ENCODE assay signal across 8 cellular contexts in the genomic region with DNA sequence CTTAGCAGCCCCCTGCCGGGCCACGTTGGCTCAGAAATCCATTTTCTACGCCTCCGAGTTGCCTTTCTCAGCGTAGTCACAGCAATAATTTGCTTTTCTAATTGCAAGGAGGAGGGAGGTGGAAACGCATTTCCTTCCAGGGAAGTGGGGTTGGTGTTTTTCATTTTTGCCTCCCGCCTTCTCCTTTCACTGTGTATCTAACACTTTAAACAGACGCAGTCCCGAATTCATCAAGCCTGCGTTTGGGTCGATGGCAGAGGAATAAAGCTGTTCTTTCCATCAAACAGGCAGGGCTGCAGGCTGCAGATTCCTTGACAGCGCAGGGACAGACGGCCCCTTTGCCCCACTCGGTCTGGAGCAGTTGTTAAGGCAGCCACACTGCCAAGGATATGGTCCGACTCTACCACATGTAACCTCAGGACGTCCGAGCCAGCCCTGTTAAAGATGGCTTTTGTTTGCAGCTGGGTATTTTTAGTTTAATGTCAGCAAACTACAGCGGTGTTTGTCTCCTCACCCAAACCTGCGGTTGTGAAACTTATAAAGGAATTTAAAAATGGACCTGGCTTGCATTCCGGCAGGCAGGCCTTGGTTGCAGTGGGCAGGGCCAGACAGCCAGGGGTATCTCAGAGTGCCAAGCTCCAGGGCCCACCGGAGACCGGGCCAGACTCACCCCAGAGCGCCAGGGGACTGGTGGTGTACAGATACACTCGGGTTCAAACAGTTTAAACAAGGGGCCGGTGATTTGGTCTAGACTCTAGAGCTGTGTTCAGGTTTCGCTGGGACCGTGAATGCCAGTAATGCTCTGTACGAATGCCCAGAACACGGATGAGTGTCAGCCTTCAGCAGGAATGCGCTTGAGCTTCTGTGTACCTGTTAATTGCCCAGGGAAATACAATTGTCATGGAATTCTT. TPM values are rescaled to one million over a fixed set of nuclear protein-coding genes. Genes with fewer than 3 reads are reported as not detected.
A peak's percentile ranks its signal among the peaks of the same experiment; 100 is the strongest.
DNase-seq lines count a peak whose midpoint lies in the region; ATAC-seq, FAIRE-seq and TF ChIP-seq lines count a peak whose summit lies in the region.

No MANE protein-coding gene starts in this region.

- H3K27ac ChIP-seq in SJCRH30 = peak overlapping the region; percentile 67

- FAIRE-seq in urothelium cell line (lab: Jason Lieb, UNC) = no peak

- ATAC-seq in HG03439 (IDR thresholded peaks at IDR 0.05; ENCODE audit: unreplicated experiment) = no peak

- peaks cover 9% of the 10 kb centered on the region for H3K4me1 ChIP-seq in SJCRH30

- H3K27me3 ChIP-seq in SJCRH30 = no peaks in the 10 kb centered on the region

- H3K36me3 ChIP-seq in SJCRH30 = 0 out of 2 replicates have a peak, but pooled peaks cover 3% of the 10 kb centered on the region

- no peak for TF ChIP-seq CTCF in mesothelial cell of epicardium (IDR thresholded peaks at IDR 0.05; ENCODE audit: unreplicated experiment)

- H3K4me3 ChIP-seq in SJCRH30 = peak overlapping the region; percentile 91

- H3K4me3 Mint-ChIP-seq in mesothelial cell of epicardium = peak overlapping the region; percentile 95

- H3K4me1 Mint-ChIP-seq in mesothelial cell of epicardium = peaks cover 18% of the 10 kb centered on the region

- peak; percentile 10 to 13 for DNase-seq in activated CD4-positive, alpha-beta T cell treated with anti-CD3 and anti-CD28 coated beads for 4 hours
- DNase-seq in activated CD4-positive, alpha-beta T cell treated with anti-CD3 and anti-CD28 coated beads for 1 hour = no peak
- DNase-seq in SJCRH30 = peak; percentile 45 to 57
- peak; percentile 52 for DNase-seq in dermis blood vessel endothelial cell
- DNase-seq in mesothelial cell of epicardium (ENCODE audit: low spot score in 2 of 2, unreplicated experiment in 2 of 2) = no peak
- DNase-seq in urothelium cell line (ENCODE audit: low spot score) = peak; percentile 21
- no peak for DNase-seq in ecto neural progenitor cell (ENCODE audit: low spot score)

- H3K36me3 Mint-ChIP-seq in mesothelial cell of epicardium = no peaks in the 10 kb centered on the region

- peak overlapping the region; percentile 43 for H3K27ac Mint-ChIP-seq in mesothelial cell of epicardium

- H3K9me3 Mint-ChIP-seq in mesothelial cell of epicardium = no peaks in the 10 kb centered on the region

- peaks cover 43% of the 10 kb centered on the region for H3K27me3 Mint-ChIP-seq in mesothelial cell of epicardium (ENCODE audit: low read depth)

- no peaks in the 10 kb centered on the region for H3K9me3 ChIP-seq in SJCRH30 (replicated peaks)

RNA-seq across cellular contexts. Expression of a gene that starts 2.2 kb away (rescaled TPM):
- 31.8 and 37.0 TPM in 2 replicates for total RNA-seq in SJCRH30 (2014; rRNA removed; shearing (Covaris generic))
- 7.6 and 10.0 TPM in 2 replicates for total RNA-seq in dermis blood vessel endothelial cell
- total RNA-seq in mesothelial cell of epicardium = 9.0 to 15.0 TPM (median 12.1 TPM) in 3 replicates

Comparison
In these comparisons a context has a peak if more than half of its experiments do, and no peak if none do; other contexts are left out.
1. DNase-seq: peak in activated CD4-positive, alpha-beta T cell treated with anti-CD3 and anti-CD28 coated beads for 4 hours (2 of 2), SJCRH30 (2 of 2), dermis blood vessel endothelial cell (single experiment) and urothelium cell line (single experiment); none in activated CD4-positive, alpha-beta T cell treated with anti-CD3 and anti-CD28 coated beads for 1 hour (single experiment), mesothelial cell of epicardium (0 of 2) and ecto neural progenitor cell (single experiment).